ENCODE assay signal across 16 cellular contexts in genomic region chr18:23207994-23208393, GRCh38.
"Had no signal": no experiment of that assay in that cellular context is flagged by ENCODE, and none has a peak within 500 bp of the region (broad histone marks: within the 10 kb centered on the region; RNA-seq: fewer than 3 reads in every experiment).

No MANE protein-coding gene starts in this region.

- H3K79me2 ChIP-seq: hepatocyte had no signal

- H3K36me3 ChIP-seq: esophagus muscularis mucosa, neural progenitor cell, pancreas, thoracic aorta had no signal

- H3K27ac Mint-ChIP-seq: neural progenitor cell had no signal

- H3K9me3 ChIP-seq: pancreas, SK-N-SH, thoracic aorta had no signal

- H2AFZ ChIP-seq: hepatocyte, neural progenitor cell had no signal

- DNase-seq: activated CD4-positive, alpha-beta T cell treated with anti-CD3 and anti-CD28 coated beads, Interleukin-2, amount 50 U/mL, for 48 hours; activated CD4-positive, CD25-positive, alpha-beta regulatory T cell treated with anti-CD3 and anti-CD28 coated beads, Interleukin-2, amount 50 U/mL, for 72 hours; activated gamma-delta T cell treated with Interleukin-2 at 50 U/mL for 16 hours; activated T-cell treated with anti-CD3 and anti-CD28 coated beads, Interleukin-2, amount 50 U/mL, for 4 hours; effector CD4-positive, alpha-beta T cell; islet precursor cell; pancreas; SK-N-SH; stimulated activated CD4-positive, alpha-beta T cell treated with anti-CD3 and anti-CD28 coated beads, Interleukin-4, amount 100 ng/mL, for 1 hour; stimulated activated naive CD4-positive, alpha-beta T cell; T-helper 1 cell had no signal

- FAIRE-seq: pancreas had no signal

- H3K9ac ChIP-seq: neural progenitor cell, SK-N-SH had no signal

- H3K4me2 ChIP-seq: hepatocyte, neural progenitor cell, SK-N-SH had no signal

- H3K4me3 Mint-ChIP-seq: activated T-cell treated with anti-CD3 and anti-CD28 coated beads, Interleukin-2, amount 50 U/mL, for 4 hours; neural progenitor cell had no signal

- H3K27ac ChIP-seq: coronary artery, esophagus muscularis mucosa, hepatocyte, neural progenitor cell, pancreas, thoracic aorta had no signal

- H3K4me1 ChIP-seq: neural progenitor cell, pancreas had no signal

- H3K4me3 ChIP-seq: coronary artery, esophagus muscularis mucosa, hepatocyte, neural progenitor cell, pancreas, thoracic aorta had no signal

- H3K27me3 ChIP-seq: esophagus muscularis mucosa, hepatocyte, neural progenitor cell, pancreas had no signal
